12 cellular contexts compared by ENCODE assay signal in the genomic region with DNA sequence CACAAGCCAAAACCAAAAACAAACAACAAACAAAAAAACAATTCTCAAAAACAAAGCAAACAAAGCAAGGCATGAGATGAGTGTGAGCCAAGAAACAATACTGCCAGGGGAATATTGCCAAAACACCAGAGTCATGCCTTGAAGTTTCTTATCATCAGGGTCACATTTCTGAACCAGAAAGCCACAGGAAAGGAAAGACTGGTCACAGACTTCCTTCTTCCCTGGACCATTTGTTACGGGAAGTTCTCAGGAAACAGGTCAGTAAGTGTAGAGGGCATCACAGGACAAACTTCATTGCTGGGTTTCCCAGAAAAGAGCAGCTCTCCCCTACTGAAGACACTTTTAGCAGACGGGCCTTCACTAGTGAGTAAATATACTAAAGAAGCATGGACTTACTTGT.
DNase-seq lines count a peak whose midpoint lies in the region; ATAC-seq, FAIRE-seq and TF ChIP-seq lines count a peak whose summit lies in the region.
"Had no signal": no experiment of that assay in that cellular context is flagged by ENCODE, and none has a peak within 500 bp of the region (broad histone marks: within the 10 kb centered on the region; RNA-seq: fewer than 3 reads in every experiment).

No MANE protein-coding gene starts in this region.

- H3K27ac Mint-ChIP-seq in stimulated activated naive CD8-positive, alpha-beta T cell treated with anti-CD3 and anti-CD28 coated beads, Interleukin-15, amount 100 ng/mL, for 72 hours: no peak overlapping the region
- H3K27ac Mint-ChIP-seq: activated CD8-positive, alpha-beta T cell treated with anti-CD3 and anti-CD28 coated beads for 36 hours had no signal

- no peaks in the 10 kb centered on the region for H3K36me3 ChIP-seq in urinary bladder (ENCODE audit: insufficient read depth)

- TF ChIP-seq CTCF in fibroblast of mammary gland (conservative IDR thresholded peaks at IDR 0.05; ENCODE audit: control insufficient read depth, insufficient read depth, low read depth, low read length): no peak

- DNase-seq in NCI-H2196 (lab: John Stamatoyannopoulos, UW; ENCODE audit: unreplicated experiment) (peak; percentile 36), NCI-H2196 treated with DMSO at 0.1 percent for 48 hours (lab: John Stamatoyannopoulos, UW; ENCODE audit: unreplicated experiment) (no peak), fibroblast of mammary gland (ENCODE audit: low read depth) (peak; percentile 33), myocyte (ENCODE audit: low read depth) (peak; percentile 39), iPS-NIHi11 (ENCODE audit: low spot score) (no peak), frontal cortex (ENCODE audit: low spot score in 2 of 2) (no peak)
- no peak for DNase-seq in stimulated activated naive CD8-positive, alpha-beta T cell treated with anti-CD3 and anti-CD28 coated beads, Interleukin-15, amount 100 ng/mL, for 72 hours
- DNase-seq: activated CD8-positive, alpha-beta T cell treated with anti-CD3 and anti-CD28 coated beads for 36 hours; mammary epithelial cell; NCI-H510A treated with DMSO at 0.1 percent for 48 hours had no signal

- H3K9me3 Mint-ChIP-seq in stimulated activated naive CD8-positive, alpha-beta T cell treated with anti-CD3 and anti-CD28 coated beads, Interleukin-15, amount 100 ng/mL, for 72 hours: peaks cover 0 to 8% of the 10 kb centered on the region in 2 donors
- H3K9me3 Mint-ChIP-seq: activated CD8-positive, alpha-beta T cell treated with anti-CD3 and anti-CD28 coated beads for 36 hours had no signal

- no peak overlapping the region for H3K4me3 Mint-ChIP-seq in stimulated activated naive CD8-positive, alpha-beta T cell treated with anti-CD3 and anti-CD28 coated beads, Interleukin-15, amount 100 ng/mL, for 72 hours
- H3K4me3 Mint-ChIP-seq: activated CD8-positive, alpha-beta T cell treated with anti-CD3 and anti-CD28 coated beads for 36 hours had no signal

- no peak for FAIRE-seq in frontal cortex (lab: Jason Lieb, UNC)

- no peaks in the 10 kb centered on the region for H3K27me3 Mint-ChIP-seq in stimulated activated naive CD8-positive, alpha-beta T cell treated with anti-CD3 and anti-CD28 coated beads, Interleukin-15, amount 100 ng/mL, for 72 hours
- H3K27me3 Mint-ChIP-seq: activated CD8-positive, alpha-beta T cell treated with anti-CD3 and anti-CD28 coated beads for 36 hours had no signal

- no peaks in the 10 kb centered on the region for H3K4me1 Mint-ChIP-seq in stimulated activated naive CD8-positive, alpha-beta T cell treated with anti-CD3 and anti-CD28 coated beads, Interleukin-15, amount 100 ng/mL, for 72 hours

- peak overlapping the region; percentile 34 for H3K27ac ChIP-seq in urinary bladder (ENCODE audit: low read depth)
- H3K27ac ChIP-seq: 22Rv1 had no signal

- H3K4me3 ChIP-seq in fibroblast of mammary gland (ENCODE audit: control insufficient read depth, low read depth, low read length) (no peak overlapping the region), urinary bladder (ENCODE audit: low read depth, low read length) (no peak overlapping the region)

- 67% methylated on average over 2 of the region's 2 CpGs for WGBS in urinary bladder

- peaks cover 3% of the 10 kb centered on the region for H3K4me1 ChIP-seq in urinary bladder (ENCODE audit: insufficient read depth)

- ATAC-seq in stimulated activated naive CD8-positive, alpha-beta T cell treated with anti-CD3 and anti-CD28 coated beads, Interleukin-15, amount 100 ng/mL, for 72 hours: no peak
- ATAC-seq: activated CD8-positive, alpha-beta T cell treated with anti-CD3 and anti-CD28 coated beads for 36 hours had no signal

Comparison
In these comparisons a context has a peak if more than half of its experiments do, and no peak if none do; other contexts are left out.
1. DNase-seq: peak in NCI-H2196 (single experiment), fibroblast of mammary gland (single experiment) and myocyte (single experiment); none in NCI-H2196 treated with DMSO at 0.1 percent for 48 hours (single experiment), iPS-NIHi11 (single experiment), frontal cortex (0 of 2) and stimulated activated naive CD8-positive, alpha-beta T cell treated with anti-CD3 and anti-CD28 coated beads, Interleukin-15, amount 100 ng/mL, for 72 hours (0 of 2).